14 cellular contexts compared by ENCODE assay signal in the genomic region with DNA sequence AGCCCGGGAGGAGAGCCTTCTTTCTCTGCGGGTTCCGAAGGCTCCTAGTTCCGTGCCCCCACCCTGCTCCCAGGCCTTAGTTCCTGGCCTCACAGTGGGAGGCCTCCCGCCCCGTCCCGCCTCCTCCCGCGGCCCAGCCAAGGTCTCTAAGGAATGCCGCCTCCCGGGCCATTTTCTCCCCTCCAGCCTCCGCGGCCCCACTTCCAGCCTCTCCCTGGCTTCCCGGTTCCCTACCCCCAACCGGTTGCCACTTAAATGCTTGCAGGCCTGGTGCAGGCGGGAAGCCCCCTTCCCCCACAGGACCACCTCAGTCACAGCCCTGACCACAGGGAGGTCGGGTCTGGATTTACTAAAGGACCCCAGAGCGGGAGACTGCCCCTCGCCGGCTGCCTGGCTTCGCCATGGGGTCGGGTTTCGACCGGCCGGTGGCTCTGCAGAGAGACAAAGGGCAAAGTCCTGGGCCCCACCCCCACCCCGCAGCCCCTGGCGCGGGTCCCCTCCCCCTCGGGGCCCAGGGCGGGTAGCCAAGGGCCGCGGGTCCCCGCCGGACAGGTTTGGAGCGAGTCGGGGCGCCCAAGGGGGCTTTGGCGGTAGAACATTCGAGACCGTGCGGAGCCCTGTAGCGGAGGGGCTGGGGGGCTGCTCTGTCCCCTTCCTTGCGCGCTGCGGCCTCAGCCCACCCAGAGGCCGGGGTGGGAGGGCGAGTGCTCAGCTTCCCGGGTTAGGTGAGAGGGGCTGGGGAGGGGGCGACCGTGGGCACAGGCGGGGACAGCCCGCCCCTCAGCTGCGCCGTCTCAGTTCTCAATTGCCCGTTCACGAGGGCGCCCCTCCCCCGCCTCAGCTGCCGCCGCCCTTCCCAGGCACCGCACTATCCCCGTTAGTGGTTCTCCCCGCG. TPM values are rescaled to one million over a fixed set of nuclear protein-coding genes. Genes with fewer than 3 reads are reported as not detected.
DNase-seq lines count a peak whose midpoint lies in the region; ATAC-seq and TF ChIP-seq lines count a peak whose summit lies in the region.
"Had no signal": no experiment of that assay in that cellular context is flagged by ENCODE, and none has a peak within 500 bp of the region (broad histone marks: within the 10 kb centered on the region; RNA-seq: fewer than 3 reads in every experiment).

No MANE protein-coding gene starts in this region.

- no peaks in the 10 kb centered on the region for H3K4me1 ChIP-seq in testis

- H3K36me3 Mint-ChIP-seq in activated T-cell treated with anti-CD3 and anti-CD28 coated beads, Interleukin-2, amount 50 U/mL, for 4 hours (ENCODE audit: insufficient read depth) = no peaks in the 10 kb centered on the region

- intact Hi-C loops in testis (cut with DNase I; ENCODE audit: low total_unique reads) = no loop called here

- no peaks in the 10 kb centered on the region for H3K9me3 ChIP-seq in testis

- H3K9me3 Mint-ChIP-seq in activated T-cell treated with anti-CD3 and anti-CD28 coated beads, Interleukin-2, amount 50 U/mL, for 4 hours = no peaks in the 10 kb centered on the region

- peak overlapping the region; percentile 14 for H3K4me3 ChIP-seq in kidney epithelial cell (ENCODE audit: low read depth, low read length)
- peak overlapping the region; percentile 40 to 52 for H3K4me3 ChIP-seq in testis

- ATAC-seq in activated T-cell treated with anti-CD3 and anti-CD28 coated beads, Interleukin-2, amount 50 U/mL, for 4 hours = peak; percentile 10 to 32
- no peak; the same call in 1 of the 3 replicates for ATAC-seq in SK-N-SH treated with all-trans-retinoic acid at 6 μM for 48 hours
- ATAC-seq: PC-3 had no signal

- no peaks in the 10 kb centered on the region for H3K4me1 Mint-ChIP-seq in activated T-cell treated with anti-CD3 and anti-CD28 coated beads, Interleukin-2, amount 50 U/mL, for 4 hours (ENCODE audit: low read depth)

- H3K36me3 ChIP-seq in kidney epithelial cell (ENCODE audit: control insufficient read depth, insufficient read depth, low read length) (no peaks in the 10 kb centered on the region), testis (ENCODE audit: low read depth, missing control alignments) (no peaks in the 10 kb centered on the region)

- TF ChIP-seq POLR2A in testis (IDR thresholded peaks at IDR 0.05) = no peak

- 17 to 22% methylated on average over 20 to 48 of the region's 64 CpGs for WGBS in testis, 2 donors

- TF ChIP-seq CTCF in kidney epithelial cell (IDR thresholded peaks at IDR 0.05; ENCODE audit: insufficient read depth, low read length, poor library complexity, severe bottlenecking) (no peak), testis (IDR thresholded peaks at IDR 0.05) (no peak)

- H3K27ac ChIP-seq in testis = peak overlapping the region; percentile 24 to 56

- DNase-seq in activated T-cell treated with anti-CD3 and anti-CD28 coated beads, Interleukin-2, amount 50 U/mL, for 4 hours = no peak
- no peak for DNase-seq in activated T-cell treated with anti-CD3 and anti-CD28 coated beads, Interleukin-2, amount 50 U/mL, for 48 hours
- DNase-seq in astrocyte of the hippocampus (ENCODE audit: low read depth, low spot score) (peak; percentile 63), kidney epithelial cell (ENCODE audit: low read depth) (no peak), testis (peak; percentile 40), COR-L47 (lab: John Stamatoyannopoulos, UW) (no peak)
- no peak for DNase-seq in stimulated activated naive CD4-positive, alpha-beta T cell treated with Interleukin-2 at 50 U/mL for 16 hours (lab: John Stamatoyannopoulos, UW)
- DNase-seq: GDM1, KBM-7, NCI-H2029 treated with DMSO at 0.1 percent for 48 hours, PC-3, substantia nigra had no signal

- peaks cover 67% of the 10 kb centered on the region for H3K27me3 Mint-ChIP-seq in activated T-cell treated with anti-CD3 and anti-CD28 coated beads, Interleukin-2, amount 50 U/mL, for 4 hours (ENCODE audit: low read depth)

- H3K27me3 ChIP-seq in kidney epithelial cell (ENCODE audit: control insufficient read depth, insufficient read depth, low read length) (peaks cover 26% of the 10 kb centered on the region), testis (no peaks in the 10 kb centered on the region)

- H3K4me3 Mint-ChIP-seq in activated T-cell treated with anti-CD3 and anti-CD28 coated beads, Interleukin-2, amount 50 U/mL, for 4 hours = no peak overlapping the region

TF ChIP-seq in SK-N-SH treated with all-trans-retinoic acid at 6 μM for 48 hours, 23 proteins besides CTCF, POLR2A, EP300 and RAD21:
- TF ChIP-seq SNAI2 (CRISPR knock-in tag; IDR thresholded peaks at IDR 0.05) (no peak), BACH2 (CRISPR knock-in tag; IDR thresholded peaks at IDR 0.05; ENCODE audit: borderline replicate concordance) (no peak), ESRRG (CRISPR knock-in tag; IDR thresholded peaks at IDR 0.05) (no peak), RARB (CRISPR knock-in tag; IDR thresholded peaks at IDR 0.05) (no peak), ZFP3 (CRISPR knock-in tag; IDR thresholded peaks at IDR 0.05) (no peak), ZFP30 (CRISPR knock-in tag; IDR thresholded peaks at IDR 0.05) (no peak), ZNF565 (CRISPR knock-in tag; conservative IDR thresholded peaks at IDR 0.05; ENCODE audit: low read depth) (no peak)
- TF ChIP-seq, protein P1, sequence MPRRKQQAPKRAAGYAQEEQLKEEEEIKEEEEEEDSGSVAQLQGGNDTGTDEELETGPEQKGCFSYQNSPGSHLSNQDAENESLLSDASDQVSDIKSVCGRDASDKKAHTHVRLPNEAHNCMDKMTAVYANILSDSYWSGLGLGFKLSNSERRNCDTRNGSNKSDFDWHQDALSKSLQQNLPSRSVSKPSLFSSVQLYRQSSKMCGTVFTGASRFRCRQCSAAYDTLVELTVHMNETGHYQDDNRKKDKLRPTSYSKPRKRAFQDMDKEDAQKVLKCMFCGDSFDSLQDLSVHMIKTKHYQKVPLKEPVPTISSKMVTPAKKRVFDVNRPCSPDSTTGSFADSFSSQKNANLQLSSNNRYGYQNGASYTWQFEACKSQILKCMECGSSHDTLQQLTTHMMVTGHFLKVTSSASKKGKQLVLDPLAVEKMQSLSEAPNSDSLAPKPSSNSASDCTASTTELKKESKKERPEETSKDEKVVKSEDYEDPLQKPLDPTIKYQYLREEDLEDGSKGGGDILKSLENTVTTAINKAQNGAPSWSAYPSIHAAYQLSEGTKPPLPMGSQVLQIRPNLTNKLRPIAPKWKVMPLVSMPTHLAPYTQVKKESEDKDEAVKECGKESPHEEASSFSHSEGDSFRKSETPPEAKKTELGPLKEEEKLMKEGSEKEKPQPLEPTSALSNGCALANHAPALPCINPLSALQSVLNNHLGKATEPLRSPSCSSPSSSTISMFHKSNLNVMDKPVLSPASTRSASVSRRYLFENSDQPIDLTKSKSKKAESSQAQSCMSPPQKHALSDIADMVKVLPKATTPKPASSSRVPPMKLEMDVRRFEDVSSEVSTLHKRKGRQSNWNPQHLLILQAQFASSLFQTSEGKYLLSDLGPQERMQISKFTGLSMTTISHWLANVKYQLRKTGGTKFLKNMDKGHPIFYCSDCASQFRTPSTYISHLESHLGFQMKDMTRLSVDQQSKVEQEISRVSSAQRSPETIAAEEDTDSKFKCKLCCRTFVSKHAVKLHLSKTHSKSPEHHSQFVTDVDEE (CRISPR knock-in tag; IDR thresholded peaks at IDR 0.05) = no peak
- TF ChIP-seq, protein P2, sequence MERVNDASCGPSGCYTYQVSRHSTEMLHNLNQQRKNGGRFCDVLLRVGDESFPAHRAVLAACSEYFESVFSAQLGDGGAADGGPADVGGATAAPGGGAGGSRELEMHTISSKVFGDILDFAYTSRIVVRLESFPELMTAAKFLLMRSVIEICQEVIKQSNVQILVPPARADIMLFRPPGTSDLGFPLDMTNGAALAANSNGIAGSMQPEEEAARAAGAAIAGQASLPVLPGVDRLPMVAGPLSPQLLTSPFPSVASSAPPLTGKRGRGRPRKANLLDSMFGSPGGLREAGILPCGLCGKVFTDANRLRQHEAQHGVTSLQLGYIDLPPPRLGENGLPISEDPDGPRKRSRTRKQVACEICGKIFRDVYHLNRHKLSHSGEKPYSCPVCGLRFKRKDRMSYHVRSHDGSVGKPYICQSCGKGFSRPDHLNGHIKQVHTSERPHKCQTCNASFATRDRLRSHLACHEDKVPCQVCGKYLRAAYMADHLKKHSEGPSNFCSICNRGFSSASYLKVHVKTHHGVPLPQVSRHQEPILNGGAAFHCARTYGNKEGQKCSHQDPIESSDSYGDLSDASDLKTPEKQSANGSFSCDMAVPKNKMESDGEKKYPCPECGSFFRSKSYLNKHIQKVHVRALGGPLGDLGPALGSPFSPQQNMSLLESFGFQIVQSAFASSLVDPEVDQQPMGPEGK (CRISPR knock-in tag; IDR thresholded peaks at IDR 0.05; ENCODE audit: borderline replicate concordance) = no peak
- TF ChIP-seq, protein P3, sequence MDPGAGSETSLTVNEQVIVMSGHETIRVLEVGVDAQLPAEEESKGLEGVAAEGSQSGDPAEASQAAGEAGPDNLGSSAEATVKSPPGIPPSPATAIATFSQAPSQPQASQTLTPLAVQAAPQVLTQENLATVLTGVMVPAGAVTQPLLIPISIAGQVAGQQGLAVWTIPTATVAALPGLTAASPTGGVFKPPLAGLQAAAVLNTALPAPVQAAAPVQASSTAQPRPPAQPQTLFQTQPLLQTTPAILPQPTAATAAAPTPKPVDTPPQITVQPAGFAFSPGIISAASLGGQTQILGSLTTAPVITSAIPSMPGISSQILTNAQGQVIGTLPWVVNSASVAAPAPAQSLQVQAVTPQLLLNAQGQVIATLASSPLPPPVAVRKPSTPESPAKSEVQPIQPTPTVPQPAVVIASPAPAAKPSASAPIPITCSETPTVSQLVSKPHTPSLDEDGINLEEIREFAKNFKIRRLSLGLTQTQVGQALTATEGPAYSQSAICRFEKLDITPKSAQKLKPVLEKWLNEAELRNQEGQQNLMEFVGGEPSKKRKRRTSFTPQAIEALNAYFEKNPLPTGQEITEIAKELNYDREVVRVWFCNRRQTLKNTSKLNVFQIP (CRISPR knock-in tag; IDR thresholded peaks at IDR 0.05; ENCODE audit: borderline replicate concordance, low read depth) = no peak

RNA-seq across cellular contexts. Expression of a gene that starts 16.4 kb away (rescaled TPM):
- under 1 TPM; 0.32 to 0.76 (median 0.35) TPM for total RNA-seq in activated T-cell treated with anti-CD3 and anti-CD28 coated beads, Interleukin-2, amount 50 U/mL, for 4 hours
- total RNA-seq in kidney epithelial cell (10.2 and 10.4 TPM in 2 replicates), testis (10 to 100 TPM; 19.3 to 19.9 TPM)
- 10.4 TPM for polyA plus RNA-seq in testis (ENCODE audit: insufficient read depth, low read depth, low replicate concordance)

RNA-seq across cellular contexts. Expression of a gene that starts 45.2 kb away (rescaled TPM):
- not detected for total RNA-seq in activated T-cell treated with anti-CD3 and anti-CD28 coated beads, Interleukin-2, amount 50 U/mL, for 4 hours
- total RNA-seq in kidney epithelial cell = not detected in 2 replicates
- 1 to 10 TPM in 1 of 2 donors, not detected in 1; 1.3 TPM for total RNA-seq in testis
- not detected for polyA plus RNA-seq in testis (ENCODE audit: insufficient read depth, low read depth, low replicate concordance)
- total RNA-seq: PC-3 had no signal
- polyA plus RNA-seq: esophagus had no signal

Comparison
In these comparisons a context has a peak if more than half of its experiments do, and no peak if none do; other contexts are left out.
1. DNase-seq: peak in astrocyte of the hippocampus (single experiment) and testis (single experiment); none in activated T-cell treated with anti-CD3 and anti-CD28 coated beads, Interleukin-2, amount 50 U/mL, for 4 hours (single experiment), activated T-cell treated with anti-CD3 and anti-CD28 coated beads, Interleukin-2, amount 50 U/mL, for 48 hours (0 of 2), kidney epithelial cell (single experiment), COR-L47 (single experiment) and stimulated activated naive CD4-positive, alpha-beta T cell treated with Interleukin-2 at 50 U/mL for 16 hours (single experiment).